18 cellular contexts compared by ENCODE assay signal in genomic region chr21:42059141-42059540, GRCh38.
"Had no signal": no experiment of that assay in that cellular context is flagged by ENCODE, and none has a peak within 500 bp of the region (broad histone marks: within the 10 kb centered on the region; RNA-seq: fewer than 3 reads in every experiment).

No MANE protein-coding gene starts in this region.

- H3K27me3 Mint-ChIP-seq: activated CD8-positive, alpha-beta memory T cell treated with anti-CD3 and anti-CD28 coated beads, Interleukin-2, amount 10 ng/mL, durations not matched to agents 7 days and 5 days had no signal

- H3K4me2 ChIP-seq: hepatocyte had no signal

- H3K4me3 ChIP-seq: esophagus muscularis mucosa, hepatocyte, left lung, SK-N-MC, transverse colon had no signal

- H3K4me3 Mint-ChIP-seq: activated CD8-positive, alpha-beta memory T cell treated with anti-CD3 and anti-CD28 coated beads, Interleukin-2, amount 10 ng/mL, durations not matched to agents 7 days and 5 days; activated naive CD4-positive, alpha-beta T cell treated with anti-CD3 and anti-CD28 coated beads for 36 hours; natural killer cell treated with Interleukin-12 subunit alpha and Interleukin-12 subunit beta and Interleukin-15 and Interleukin-18, amount 100 ng/mL, for 72 hours had no signal

- H3K27ac Mint-ChIP-seq: activated CD8-positive, alpha-beta memory T cell treated with anti-CD3 and anti-CD28 coated beads, Interleukin-2, amount 10 ng/mL, durations not matched to agents 7 days and 5 days; activated naive CD4-positive, alpha-beta T cell treated with anti-CD3 and anti-CD28 coated beads for 36 hours; activated T-helper 2 cell treated with anti-CD3 and anti-CD28 coated beads, Interferon-gamma antibody, Interleukin-2, Interleukin-4, amounts not matched to agents 10 μg/mL and 5 μg/mL and 100 μg/mL, durations not matched to agents 14 hours and 24 hours and 36 hours; natural killer cell treated with Interleukin-12 subunit alpha and Interleukin-12 subunit beta and Interleukin-15 and Interleukin-18, amount 100 ng/mL, for 72 hours had no signal

- H2AFZ ChIP-seq: hepatocyte had no signal

- ATAC-seq: activated CD8-positive, alpha-beta memory T cell treated with anti-CD3 and anti-CD28 coated beads, Interleukin-2, amount 10 ng/mL, durations not matched to agents 7 days and 5 days; natural killer cell treated with Interleukin-12 subunit alpha and Interleukin-12 subunit beta and Interleukin-15 and Interleukin-18, amount 100 ng/mL, for 72 hours had no signal

- DNase-seq: activated CD4-positive, alpha-beta T cell treated with anti-CD3 and anti-CD28 coated beads for 1 hour; activated CD4-positive, alpha-beta T cell treated with anti-CD3 and anti-CD28 coated beads, Interleukin-2, amount 50 U/mL, for 48 hours; activated CD8-positive, alpha-beta memory T cell treated with anti-CD3 and anti-CD28 coated beads, Interleukin-2, amount 10 ng/mL, durations not matched to agents 7 days and 5 days; activated naive CD4-positive, alpha-beta T cell treated with anti-CD3 and anti-CD28 coated beads for 36 hours; activated T-cell treated with anti-CD3 and anti-CD28 coated beads, Interleukin-2, amount 50 U/mL, for 1 hour; islet precursor cell; mesendoderm; occipital lobe; stimulated activated CD4-positive, alpha-beta T cell treated with anti-CD3 and anti-CD28 coated beads, Interleukin-2, amount 100 ng/mL, for 48 hours; stimulated activated naive CD4-positive, alpha-beta T cell; substantia nigra; transverse colon had no signal

- H3K36me3 ChIP-seq: esophagus muscularis mucosa, left lung, transverse colon had no signal

- H3K27me3 ChIP-seq: hepatocyte, transverse colon had no signal

- H3K27ac ChIP-seq: esophagus muscularis mucosa, hepatocyte, left lung, SK-N-MC had no signal

- H3K36me3 Mint-ChIP-seq: activated CD8-positive, alpha-beta memory T cell treated with anti-CD3 and anti-CD28 coated beads, Interleukin-2, amount 10 ng/mL, durations not matched to agents 7 days and 5 days; natural killer cell treated with Interleukin-12 subunit alpha and Interleukin-12 subunit beta and Interleukin-15 and Interleukin-18, amount 100 ng/mL, for 72 hours had no signal

- H3K9me3 ChIP-seq: esophagus muscularis mucosa, left lung, transverse colon had no signal

- H3K9me3 Mint-ChIP-seq: activated naive CD4-positive, alpha-beta T cell treated with anti-CD3 and anti-CD28 coated beads for 36 hours; activated T-helper 2 cell treated with anti-CD3 and anti-CD28 coated beads, Interferon-gamma antibody, Interleukin-2, Interleukin-4, amounts not matched to agents 10 μg/mL and 5 μg/mL and 100 μg/mL, durations not matched to agents 14 hours and 24 hours and 36 hours; natural killer cell treated with Interleukin-12 subunit alpha and Interleukin-12 subunit beta and Interleukin-15 and Interleukin-18, amount 100 ng/mL, for 72 hours had no signal

- H3K79me2 ChIP-seq: hepatocyte had no signal
